In genomic region chr22:42439821-42440674, GRCh38 we compare ENCODE assay signal across 9 cellular contexts. TPM values are rescaled to one million over a fixed set of nuclear protein-coding genes. Genes with fewer than 3 reads are reported as not detected.
DNase-seq lines count a peak whose midpoint lies in the region; ATAC-seq and TF ChIP-seq lines count a peak whose summit lies in the region.
"Had no signal": no experiment of that assay in that cellular context is flagged by ENCODE, and none has a peak within 500 bp of the region (broad histone marks: within the 10 kb centered on the region; RNA-seq: fewer than 3 reads in every experiment).

No MANE protein-coding gene starts in this region.

- peak in 1 of 3 donors; percentile 20 for DNase-seq in CD4-positive, CD25-positive, alpha-beta regulatory T cell
- DNase-seq in adipocyte (ENCODE audit: low read depth) = peak; percentile 42
- DNase-seq in medulla oblongata (ENCODE audit: extremely low spot score) = peak; percentile 75
- no peak for DNase-seq in NK-92 treated with Interleukin-12 subunit alpha and Interleukin-12 subunit beta, amount 100 ng/mL, for 24 hours (lab: John Stamatoyannopoulos, UW)
- no peak for DNase-seq in foreskin melanocyte

- no peak for ATAC-seq in CD4-positive, CD25-positive, alpha-beta regulatory T cell (ENCODE audit: low read depth in 2 of 2)
- ATAC-seq in GM18868 (IDR thresholded peaks at IDR 0.05; ENCODE audit: unreplicated experiment) (no peak), HG02571 (IDR thresholded peaks at IDR 0.05; ENCODE audit: unreplicated experiment) (no peak)

- peaks cover 10 to 48% (median 18%) of the 10 kb centered on the region in 4 donors for H3K4me1 Mint-ChIP-seq in CD4-positive, CD25-positive, alpha-beta regulatory T cell

- peak overlapping the region in 3 of 4 donors; percentile 27 to 60 (median 48) for H3K4me3 Mint-ChIP-seq in CD4-positive, CD25-positive, alpha-beta regulatory T cell

- peak overlapping the region in 1 of 3 donors; percentile 62 for H3K27ac Mint-ChIP-seq in CD4-positive, CD25-positive, alpha-beta regulatory T cell

- no peaks in the 10 kb centered on the region for H3K27me3 ChIP-seq in CD4-positive, CD25-positive, alpha-beta regulatory T cell (ENCODE audit: control insufficient read depth, insufficient read depth, low read length)
- H3K27me3 ChIP-seq in adipocyte (replicated peaks; ENCODE audit: control insufficient read depth, insufficient read depth, low read length) = peaks cover 10% of the 10 kb centered on the region

- peaks cover 4% of the 10 kb centered on the region for H3K27me3 Mint-ChIP-seq in CD4-positive, CD25-positive, alpha-beta regulatory T cell

- H3K9ac ChIP-seq in adipocyte (ENCODE audit: low read length) = peak overlapping the region; percentile 4

- H3K36me3 ChIP-seq in CD4-positive, CD25-positive, alpha-beta regulatory T cell (ENCODE audit: control insufficient read depth, insufficient read depth, low read length) = no peaks in the 10 kb centered on the region
- no peaks in the 10 kb centered on the region for H3K36me3 ChIP-seq in adipocyte (ENCODE audit: control insufficient read depth, insufficient read depth, low read length, severe bottlenecking)

- H3K36me3 Mint-ChIP-seq in CD4-positive, CD25-positive, alpha-beta regulatory T cell = no peaks in the 10 kb centered on the region

- no peak for TF ChIP-seq EP300 in Ishikawa (IDR thresholded peaks at IDR 0.05; ENCODE audit: borderline replicate concordance)

- H3K27ac ChIP-seq in CD4-positive, CD25-positive, alpha-beta regulatory T cell (ENCODE audit: insufficient read depth, low read length, poor library complexity, severe bottlenecking) = no peak overlapping the region

- H3K9me3 Mint-ChIP-seq in CD4-positive, CD25-positive, alpha-beta regulatory T cell = no peaks in the 10 kb centered on the region

- TF ChIP-seq RAD21 in Ishikawa (IDR thresholded peaks at IDR 0.05; ENCODE audit: low read depth) = no peak

- H3K9me3 ChIP-seq in CD4-positive, CD25-positive, alpha-beta regulatory T cell (ENCODE audit: control insufficient read depth in 2 of 2, low read length in 2 of 2) = no peaks in the 10 kb centered on the region
- no peaks in the 10 kb centered on the region for H3K9me3 ChIP-seq in adipocyte (ENCODE audit: control insufficient read depth, low read length)

- H3K4me3 ChIP-seq in CD4-positive, CD25-positive, alpha-beta regulatory T cell (ENCODE audit: low read depth, low read length) = no peak overlapping the region
- H3K4me3 ChIP-seq in adipocyte (ENCODE audit: low read length) = peak overlapping the region; percentile 66

- H3K4me1 ChIP-seq in CD4-positive, CD25-positive, alpha-beta regulatory T cell (ENCODE audit: control insufficient read depth, insufficient read depth, low read length, poor library complexity, severe bottlenecking) = peaks cover 29% of the 10 kb centered on the region
- H3K4me1 ChIP-seq in adipocyte (ENCODE audit: control insufficient read depth, insufficient read depth, low read length) = peaks cover 37% of the 10 kb centered on the region

TF ChIP-seq in Ishikawa, 13 proteins besides CTCF, POLR2A, EP300 and RAD21:
- TF ChIP-seq EGR1 (IDR thresholded peaks at IDR 0.05) = 0 out of 2 replicates have a peak, but pooled peaks have one; percentile 25
- TF ChIP-seq TAF1 (IDR thresholded peaks at IDR 0.05; ENCODE audit: low read depth) = no peak

RNA-seq across cellular contexts. Expression of gene NFAM1, which starts 7.8 kb away (rescaled TPM):
- 0.12 TPM for total RNA-seq in CD4-positive, CD25-positive, alpha-beta regulatory T cell
- polyA plus RNA-seq in CD4-positive, CD25-positive, alpha-beta regulatory T cell = under 1 TPM in 2 of 4 donors, not detected in 2; 0.11 to 0.54 TPM
- total RNA-seq: glomerular endothelial cell had no signal

Comparison
In these comparisons a context has a peak if more than half of its experiments do, and no peak if none do; other contexts are left out.
1. DNase-seq: peak in adipocyte (single experiment) and medulla oblongata (single experiment); none in NK-92 treated with Interleukin-12 subunit alpha and Interleukin-12 subunit beta, amount 100 ng/mL, for 24 hours (single experiment) and foreskin melanocyte (single experiment).